ENCODE assay signal across 26 cellular contexts in the genomic region with DNA sequence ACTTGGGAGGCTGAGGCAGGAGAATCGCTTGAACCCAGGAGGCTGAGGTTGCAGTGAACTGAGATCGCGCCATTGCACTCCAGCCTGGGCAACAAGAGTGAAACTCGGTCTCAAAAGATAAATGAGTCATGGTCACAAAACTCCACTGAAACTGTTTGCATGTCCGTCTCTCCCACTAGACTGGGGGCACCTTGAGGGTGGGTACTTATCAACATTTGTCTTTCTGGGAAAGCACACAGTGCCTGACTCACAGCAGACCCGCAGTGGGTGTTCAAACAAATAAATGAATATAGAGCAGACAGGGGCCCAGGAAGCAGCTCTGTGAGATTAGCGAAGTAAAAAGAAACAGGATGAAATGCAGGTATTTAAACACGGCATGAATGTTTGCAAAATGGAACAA.
"Had no signal": no experiment of that assay in that cellular context is flagged by ENCODE, and none has a peak within 500 bp of the region (broad histone marks: within the 10 kb centered on the region; RNA-seq: fewer than 3 reads in every experiment).

No MANE protein-coding gene starts in this region.

- H3K9me3 ChIP-seq: adrenal gland had no signal

- H2AFZ ChIP-seq: PC-9 had no signal

- H3K4me3 ChIP-seq: adrenal gland, PC-9 had no signal

- DNase-seq: activated CD4-positive, alpha-beta T cell treated with anti-CD3 and anti-CD28 coated beads, Interleukin-2, amount 10 ng/mL, durations not matched to agents 24 days and 14 days; activated CD4-positive, alpha-beta T cell treated with anti-CD3 and anti-CD28 coated beads, Interleukin-2, amount 50 U/mL, for 4 hours; activated CD8-positive, alpha-beta T cell treated with anti-CD3 and anti-CD28 coated beads for 36 hours; activated effector memory CD4-positive, alpha-beta T cell treated with anti-CD3 and anti-CD28 coated beads, Interleukin-2, amount 50 U/mL, for 16 hours; activated naive CD4-positive, alpha-beta T cell; activated T-cell treated with anti-CD3 and anti-CD28 coated beads, Interleukin-2, amount 50 U/mL, for 1 hour; activated T-cell treated with anti-CD3 and anti-CD28 coated beads, Interleukin-2, amount 50 U/mL, for 72 hours; adrenal gland; anterior cingulate cortex; caudate nucleus; Kasumi-1; KG1; MM.1S; MV-4-11; NCI-H1092; NCI-H1436 treated with DMSO at 0.1 percent for 48 hours; NCI-H1694 treated with DMSO at 0.1 percent for 48 hours; NCI-H2029; NCI-H345; NCI-H524 treated with DMSO at 0.1 percent for 48 hours; NK-92 treated with Interleukin-12 subunit alpha and Interleukin-12 subunit beta, amount 100 ng/mL, for 24 hours; PC-9; SIG-M5 had no signal

- H3K27ac ChIP-seq: adrenal gland, PC-9, RWPE1 had no signal

- H3K4me2 ChIP-seq: PC-9 had no signal

- H3K27me3 ChIP-seq: adrenal gland had no signal

- H3K4me1 ChIP-seq: adrenal gland had no signal

- ATAC-seq: activated CD8-positive, alpha-beta T cell treated with anti-CD3 and anti-CD28 coated beads for 36 hours; activated naive CD4-positive, alpha-beta T cell treated with anti-CD3 and anti-CD28 coated beads, Interleukin-2, amount 50 U/mL, for 72 hours; activated T-cell treated with anti-CD3 and anti-CD28 coated beads, Interleukin-2, amount 50 U/mL, for 72 hours; activated T-helper 17 cell treated with anti-CD3 and anti-CD28 coated beads, Interleukin-2, amount 50 U/mL, for 72 hours had no signal

- H3K36me3 ChIP-seq: adrenal gland had no signal
